ENCODE assay signal across 22 cellular contexts in genomic region chr5:127525181-127525580, GRCh38. TPM values are rescaled to one million over a fixed set of nuclear protein-coding genes. Genes with fewer than 3 reads are reported as not detected.
DNase-seq lines count a peak whose midpoint lies in the region; ATAC-seq, FAIRE-seq and TF ChIP-seq lines count a peak whose summit lies in the region.
"Had no signal": no experiment of that assay in that cellular context is flagged by ENCODE, and none has a peak within 500 bp of the region (broad histone marks: within the 10 kb centered on the region; RNA-seq: fewer than 3 reads in every experiment).

No MANE protein-coding gene starts in this region.

- SMC1A ChIA-PET in GM12878 (lab: Charles Lee; ENCODE audit: uncharacterized antibody, unreplicated experiment), result interaction anchor here (0.9 kb wide), 1 partner anchor 12 kb away, joined by 3 read pairs; no protein-coding TSS in a partner anchor

- no peaks in the 10 kb centered on the region for H3K27me3 ChIP-seq in GM12878 (replicated peaks in 1 of 2; ENCODE audit: control insufficient read depth in 2 of 2, insufficient read depth in 2 of 2, low read length in 1 of 2)
- H3K27me3 ChIP-seq: BE2C, BLaER1 had no signal

- TF ChIP-seq CTCF in HEK293 (tag by site-specific recombination; IDR thresholded peaks at IDR 0.05) (no peak), GM12878 (IDR thresholded peaks at IDR 0.05 in 2 of 3, conservative IDR thresholded peaks at IDR 0.05 in 1 of 3; ENCODE audit: control insufficient read depth in 2 of 3, extremely low read depth in 1 of 3, insufficient read depth in 1 of 3, low read depth in 3 of 3, low read length in 3 of 3) (no peak)

- BruUV-seq in GM12878 (replicated peaks; lab: Mats Ljungman, UMichigan), result no TSS peak

- POLR2A ChIA-PET in HEK293 (lab: Yijun Ruan, JAX) (no interaction called here), GM12878 (lab: Charles Lee) (no interaction called here)

- no peak overlapping the region for H3K4me2 ChIP-seq in GM12878 (ENCODE audit: control insufficient read depth, insufficient read depth)
- H3K4me2 ChIP-seq: BLaER1 had no signal

- intact Hi-C loops in GM12878 (cut with micrococcal nuclease; ENCODE audit: unreplicated experiment), result no loop called here

- FAIRE-seq in GM12878 (lab: Jason Lieb, UNC) (no peak), islet of Langerhans (lab: Jason Lieb, UNC) (peak; percentile 85)
- FAIRE-seq: GM12891 had no signal

- WGBS in GM12878 (ENCODE audit: insufficient coverage, insufficient replicate concordance, low lambda C conversion rate, missing lambda C conversion rate), result 100% methylated on average over 1 of the region's 1 CpG

- in situ Hi-C loops in GM12878 (cut with MboI), result no loop called here

- no peak overlapping the region for H2AFZ ChIP-seq in GM12878 (ENCODE audit: control insufficient read depth, low read depth, low read length)

- no peak for ATAC-seq in GM12878

- CTCF ChIA-PET in HEK293 (lab: Yijun Ruan, JAX), result interaction anchor here (0.9 kb wide), 1 partner anchor 38 kb away, joined by 3 read pairs; no protein-coding TSS in a partner anchor
- CTCF ChIA-PET in GM12878 (lab: Yijun Ruan, JAX), result no interaction called here

- H3K4me3 ChIP-seq in HEK293 (ENCODE audit: low read depth, low read length) (no peak overlapping the region), GM12878 (no peak overlapping the region)
- H3K4me3 ChIP-seq: BLaER1 had no signal

- TF ChIP-seq EP300 in GM12878 (IDR thresholded peaks at IDR 0.05; ENCODE audit: borderline replicate concordance in 1 of 2, control insufficient read depth in 1 of 2, low read depth in 2 of 2, low read length in 2 of 2), result no peak

- peaks cover 20% of the 10 kb centered on the region for H3K79me2 ChIP-seq in GM12878 (ENCODE audit: control insufficient read depth, insufficient read depth, low read length)

- no peaks in the 10 kb centered on the region for H4K20me1 ChIP-seq in GM12878 (ENCODE audit: control insufficient read depth, insufficient read depth)

- RAD21 ChIA-PET in GM12878 (lab: Charles Lee; ENCODE audit: unreplicated experiment), result no interaction called here

- H3K36me3 ChIP-seq in HEK293 (ENCODE audit: control insufficient read depth in 2 of 2, insufficient read depth in 1 of 2, low read length in 2 of 2), result peaks cover 56 to 77% of the 10 kb centered on the region in 2 experiments
- peaks cover 2 to 19% of the 10 kb centered on the region in 2 experiments for H3K36me3 ChIP-seq in GM12878 (ENCODE audit: control insufficient read depth in 2 of 2, insufficient read depth in 2 of 2, low read length in 1 of 2)

- no peak for TF ChIP-seq RAD21 in GM12878 (IDR thresholded peaks at IDR 0.05; ENCODE audit: insufficient read depth, low read depth, low read length)

- TF ChIP-seq POLR2A in GM12878 (IDR thresholded peaks at IDR 0.05; ENCODE audit: low read depth, low read length), result no peak
- TF ChIP-seq POLR2A in erythroblast (IDR thresholded peaks at IDR 0.05; ENCODE audit: low read length), result no peak

- H3K9ac ChIP-seq in GM12878 (ENCODE audit: control insufficient read depth, insufficient read depth, low read length), result no peak overlapping the region
- H3K9ac ChIP-seq: BLaER1 had no signal

- H3K9me3 ChIP-seq in HEK293 (ENCODE audit: control insufficient read depth, insufficient read depth, low read depth, low read length) (no peaks in the 10 kb centered on the region), GM12878 (replicated peaks; ENCODE audit: control insufficient read depth, insufficient read depth, low read length) (peaks cover 9% of the 10 kb centered on the region)
- H3K9me3 ChIP-seq: BE2C had no signal

- H3K27ac ChIP-seq in HEK293 (ENCODE audit: extremely low read depth, low read depth, low read length), result no peak overlapping the region
- H3K27ac ChIP-seq in GM12878 (ENCODE audit: control insufficient read depth, insufficient read depth), result no peak overlapping the region
- H3K27ac ChIP-seq: BLaER1 had no signal

- DNase-seq in GM12878 (ENCODE audit: low read depth, low spot score) (no peak), LoVo (ENCODE audit: low spot score) (no peak), erythroblast (lab: John Stamatoyannopoulos, UW) (no peak), COLO668 (lab: John Stamatoyannopoulos, UW; ENCODE audit: unreplicated experiment) (no peak)
- DNase-seq: 8988T; ACHN; BE2C; C1 segment of cervical spinal cord; CD4-positive, alpha-beta memory T cell; CD4-positive, CD25-positive, alpha-beta regulatory T cell; CD8-positive, alpha-beta memory T cell; DMS 273 treated with DMSO at 0.1 percent for 48 hours; DMS153; DMS53; DMS79; DND-41; EL; GDM1 had no signal

- H3K4me1 ChIP-seq in HEK293 (ENCODE audit: control insufficient read depth, insufficient read depth, low read length), result no peaks in the 10 kb centered on the region
- H3K4me1 ChIP-seq in GM12878 (ENCODE audit: control insufficient read depth, insufficient read depth, low read length), result no peaks in the 10 kb centered on the region
- H3K4me1 ChIP-seq: BE2C, BLaER1 had no signal

TF ChIP-seq in HEK293, 187 proteins besides CTCF, POLR2A, EP300 and RAD21 (continues in another document):
- TF ChIP-seq ZNF146 (tag by site-specific recombination; IDR thresholded peaks at IDR 0.05), result peak; percentile 87; the same call in 1 of the 2 replicates
- TF ChIP-seq, protein P1, sequence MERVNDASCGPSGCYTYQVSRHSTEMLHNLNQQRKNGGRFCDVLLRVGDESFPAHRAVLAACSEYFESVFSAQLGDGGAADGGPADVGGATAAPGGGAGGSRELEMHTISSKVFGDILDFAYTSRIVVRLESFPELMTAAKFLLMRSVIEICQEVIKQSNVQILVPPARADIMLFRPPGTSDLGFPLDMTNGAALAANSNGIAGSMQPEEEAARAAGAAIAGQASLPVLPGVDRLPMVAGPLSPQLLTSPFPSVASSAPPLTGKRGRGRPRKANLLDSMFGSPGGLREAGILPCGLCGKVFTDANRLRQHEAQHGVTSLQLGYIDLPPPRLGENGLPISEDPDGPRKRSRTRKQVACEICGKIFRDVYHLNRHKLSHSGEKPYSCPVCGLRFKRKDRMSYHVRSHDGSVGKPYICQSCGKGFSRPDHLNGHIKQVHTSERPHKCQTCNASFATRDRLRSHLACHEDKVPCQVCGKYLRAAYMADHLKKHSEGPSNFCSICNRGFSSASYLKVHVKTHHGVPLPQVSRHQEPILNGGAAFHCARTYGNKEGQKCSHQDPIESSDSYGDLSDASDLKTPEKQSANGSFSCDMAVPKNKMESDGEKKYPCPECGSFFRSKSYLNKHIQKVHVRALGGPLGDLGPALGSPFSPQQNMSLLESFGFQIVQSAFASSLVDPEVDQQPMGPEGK (tag by site-specific recombination; IDR thresholded peaks at IDR 0.05), result no peak

TF ChIP-seq in GM12878, 131 proteins besides CTCF, POLR2A, EP300 and RAD21:
- TF ChIP-seq SPI1 (IDR thresholded peaks at IDR 0.05; ENCODE audit: borderline replicate concordance, insufficient read depth, low read depth, low read length) (no peak), ZNF217 (IDR thresholded peaks at IDR 0.05) (0 out of 2 replicates have a peak, but pooled peaks have one; percentile 39)

RNA-seq across cellular contexts. Expression of gene PRRC1, which starts 7.7 kb away (rescaled TPM):
- 80.1 and 94.4 TPM in 2 replicates for total RNA-seq in GM12878 (2013; cell fraction: nucleolus; rRNA removed)
- total RNA-seq in GM12878 (2014; rRNA removed), result 19.0 and 22.9 TPM in 2 replicates
- total RNA-seq in GM12878 (2014; rRNA removed; fragmentation: Illumina TruSeq; extraction: Trizol), result 30.5 and 30.9 TPM in 2 replicates
- total RNA-seq in GM12878 (2021), result 35.0 and 35.8 TPM in 2 replicates
- polyA plus RNA-seq in GM12878 (2011; ENCODE audit: low read depth), result 29.5 TPM
- 50.9 and 54.5 TPM in 2 replicates for polyA plus RNA-seq in GM12878 (2011; rRNA removed)
- polyA plus RNA-seq in GM12878 (2011; cell fraction: cytosol; rRNA removed), result 39.6 and 41.5 TPM in 2 replicates
- polyA plus RNA-seq in GM12878 (2011; cell fraction: nucleus; rRNA removed), result 37.3 and 40.8 TPM in 2 replicates
- 34.0 and 34.6 TPM in 2 replicates for polyA plus RNA-seq in GM12878 (2012)
- 34.0 and 35.5 TPM in 2 replicates for polyA plus RNA-seq in GM12878 (2014; fragmentation: Illumina TruSeq; extraction: Trizol)
- 10 to 100 TPM; 29.7 to 29.8 TPM for polyA plus RNA-seq in GM12878 (2014; fragmentation: Nextera tagmentation; extraction: Ambion mirVana)
- polyA plus RNA-seq in GM12878 (2014; rRNA removed), result 24.6 and 26.6 TPM in 2 replicates
- 10 to 100 TPM; 31.2 to 40.1 TPM for polyA plus RNA-seq in GM12878 (2016; fragmentation: Nextera tagmentation; extraction: Ambion mirVana)
- 96.1 and 108 TPM in 2 replicates for polyA minus RNA-seq in GM12878 (2011; rRNA and poly(A)+ RNA removed)
- polyA minus RNA-seq in GM12878 (2011; cell fraction: cytosol; rRNA and poly(A)+ RNA removed), result 25.1 and 34.3 TPM in 2 replicates
- polyA minus RNA-seq in GM12878 (2011; cell fraction: nucleus; rRNA and poly(A)+ RNA removed), result 33.0 and 49.3 TPM in 2 replicates
